ENCODE assay signal across 11 cellular contexts in genomic region chr5:148807845-148808244, GRCh38. TPM values are rescaled to one million over a fixed set of nuclear protein-coding genes. Genes with fewer than 3 reads are reported as not detected.
DNase-seq lines count a peak whose midpoint lies in the region; ATAC-seq and TF ChIP-seq lines count a peak whose summit lies in the region.
"Had no signal": no experiment of that assay in that cellular context is flagged by ENCODE, and none has a peak within 500 bp of the region (broad histone marks: within the 10 kb centered on the region; RNA-seq: fewer than 3 reads in every experiment).

No MANE protein-coding gene starts in this region.

- H4K20me1 ChIP-seq in OCI-LY3 (ENCODE audit: insufficient read depth, low read length) (no peaks in the 10 kb centered on the region), mammary epithelial cell (ENCODE audit: insufficient read depth, low read length) (no peaks in the 10 kb centered on the region)

- no peak overlapping the region for H2AFZ ChIP-seq in OCI-LY3 (ENCODE audit: low read depth, low read length)
- no peak overlapping the region for H2AFZ ChIP-seq in mammary epithelial cell (ENCODE audit: low read depth, low read length)

- no peaks in the 10 kb centered on the region for H3K9me3 Mint-ChIP-seq in activated CD8-positive, alpha-beta T cell treated with anti-CD3 and anti-CD28 coated beads, Interleukin-2, amount 10 ng/mL, durations not matched to agents 7 days and 5 days (ENCODE audit: insufficient read depth)
- peaks cover 1% of the 10 kb centered on the region for H3K9me3 Mint-ChIP-seq in activated CD8-positive, alpha-beta T cell treated with anti-CD3 and anti-CD28 coated beads for 36 hours

- no peak for TF ChIP-seq CTCF in activated CD8-positive, alpha-beta T cell treated with anti-CD3 and anti-CD28 coated beads for 36 hours (IDR thresholded peaks at IDR 0.05)
- no peak for TF ChIP-seq CTCF in OCI-LY3 (IDR thresholded peaks at IDR 0.05; ENCODE audit: low read depth, low read length)
- no peak for TF ChIP-seq CTCF in cardiac muscle cell (IDR thresholded peaks at IDR 0.05; ENCODE audit: low read depth, low read length)
- TF ChIP-seq CTCF in thyroid gland (IDR thresholded peaks at IDR 0.05) = no peak
- TF ChIP-seq CTCF in mammary epithelial cell (conservative IDR thresholded peaks at IDR 0.05 in 1 of 2, IDR thresholded peaks at IDR 0.05 in 1 of 2; ENCODE audit: extremely low read depth in 1 of 2, insufficient read depth in 1 of 2, low read depth in 1 of 2, low read length in 2 of 2) = no peak

- in situ Hi-C loops in mammary epithelial cell (cut with MboI; ENCODE audit: low sequenced_read_pairs in 2 of 2) = no loop called here

- H3K4me1 ChIP-seq in OCI-LY3 (ENCODE audit: low read length) (peaks cover 73% of the 10 kb centered on the region), cardiac muscle cell (ENCODE audit: low read depth) (peaks cover 63% of the 10 kb centered on the region), thyroid gland (peaks cover 10 to 14% of the 10 kb centered on the region in 2 donors), mammary epithelial cell (ENCODE audit: insufficient read depth, low read length) (peaks cover 25% of the 10 kb centered on the region)

- CTCF ChIA-PET in activated CD8-positive, alpha-beta T cell treated with anti-CD3 and anti-CD28 coated beads, Interleukin-2, amount 10 ng/mL, durations not matched to agents 7 days and 5 days (lab: Charles Lee) = interaction anchor here (0.6 to 1.7 kb wide), 4 partner anchors 8 to 30 kb away, joined by 3 to 6 read pairs (median 4); no protein-coding TSS in a partner anchor
- CTCF ChIA-PET in activated CD8-positive, alpha-beta T cell treated with anti-CD3 and anti-CD28 coated beads for 36 hours (lab: Charles Lee) = interaction anchor here (1.3 to 1.5 kb wide), 3 partner anchors 17 to 67 kb away, joined by 3 read pairs; no protein-coding TSS in a partner anchor
- CTCF ChIA-PET in HEK293T (lab: Yijun Ruan, JAX) (interaction anchor here (2.1 to 3.2 kb wide), 2 partner anchors 12 to 66 kb away, joined by 5 to 18 read pairs; no protein-coding TSS in a partner anchor), mammary epithelial cell (lab: Charles Lee; ENCODE audit: low non-redundant PET) (no interaction called here)

- H3K4me3 ChIP-seq in OCI-LY3 (ENCODE audit: low read length) (no peak overlapping the region), cardiac muscle cell (no peak overlapping the region), thyroid gland (replicated peaks in 1 of 3) (no peak overlapping the region), mammary epithelial cell (replicated peaks in 1 of 3; ENCODE audit: insufficient read depth in 1 of 3, low read depth in 2 of 3, low read length in 3 of 3) (no peak overlapping the region)

- H3K9ac ChIP-seq in OCI-LY3 (ENCODE audit: low read length) (no peak overlapping the region), mammary epithelial cell (ENCODE audit: insufficient read depth, low read length) (no peak overlapping the region)

- H3K9me3 ChIP-seq in OCI-LY3 (ENCODE audit: insufficient read depth, low read length) (no peaks in the 10 kb centered on the region), cardiac muscle cell (ENCODE audit: low read depth) (no peaks in the 10 kb centered on the region), thyroid gland (no peaks in the 10 kb centered on the region), mammary epithelial cell (replicated peaks; ENCODE audit: insufficient read depth, low read length) (no peaks in the 10 kb centered on the region)

- H3K36me3 ChIP-seq in OCI-LY3 (replicated peaks; ENCODE audit: low read depth, low read length) = no peaks in the 10 kb centered on the region
- H3K36me3 ChIP-seq in cardiac muscle cell = no peaks in the 10 kb centered on the region
- no peaks in the 10 kb centered on the region for H3K36me3 ChIP-seq in thyroid gland
- no peaks in the 10 kb centered on the region for H3K36me3 ChIP-seq in mammary epithelial cell (ENCODE audit: insufficient read depth, low read length)

- dilution Hi-C loops in mammary epithelial cell (cut with HindIII; ENCODE audit: low sequenced_read_pairs) = no loop called here

- no peaks in the 10 kb centered on the region for H3K36me3 Mint-ChIP-seq in activated CD8-positive, alpha-beta T cell treated with anti-CD3 and anti-CD28 coated beads, Interleukin-2, amount 10 ng/mL, durations not matched to agents 7 days and 5 days (ENCODE audit: low read depth)
- no peaks in the 10 kb centered on the region for H3K36me3 Mint-ChIP-seq in activated CD8-positive, alpha-beta T cell treated with anti-CD3 and anti-CD28 coated beads for 36 hours (ENCODE audit: low read depth)

- H3K27ac Mint-ChIP-seq in activated CD8-positive, alpha-beta T cell treated with anti-CD3 and anti-CD28 coated beads, Interleukin-2, amount 10 ng/mL, durations not matched to agents 7 days and 5 days = peak overlapping the region; percentile 0
- no peak overlapping the region for H3K27ac Mint-ChIP-seq in activated CD8-positive, alpha-beta T cell treated with anti-CD3 and anti-CD28 coated beads for 36 hours

- peaks cover 48% of the 10 kb centered on the region for H3K4me1 Mint-ChIP-seq in activated CD8-positive, alpha-beta T cell treated with anti-CD3 and anti-CD28 coated beads, Interleukin-2, amount 10 ng/mL, durations not matched to agents 7 days and 5 days (ENCODE audit: low read depth)
- H3K4me1 Mint-ChIP-seq in activated CD8-positive, alpha-beta T cell treated with anti-CD3 and anti-CD28 coated beads for 36 hours (ENCODE audit: low read depth) = peaks cover 63% of the 10 kb centered on the region

- no peak for DNase-seq in activated CD8-positive, alpha-beta T cell treated with anti-CD3 and anti-CD28 coated beads, Interleukin-2, amount 10 ng/mL, durations not matched to agents 7 days and 5 days
- DNase-seq in activated CD8-positive, alpha-beta T cell treated with anti-CD3 and anti-CD28 coated beads for 36 hours = no peak
- DNase-seq in cardiac muscle cell (ENCODE audit: low read depth in 1 of 2, low spot score in 1 of 2) (peak in 1 of 2 donors; percentile 40), thyroid gland (peak; percentile 26 to 37), OCI-M2 (lab: John Stamatoyannopoulos, UW; ENCODE audit: unreplicated experiment) (no peak), HEK293T (ENCODE audit: extremely low spot score) (no peak), mammary epithelial cell (no peak)
- DNase-seq: activated CD4-positive, alpha-beta T cell treated with anti-CD3 and anti-CD28 coated beads for 4 hours; hypothalamus; NCI-H2107 had no signal

- BruUV-seq in mammary epithelial cell (replicated peaks; lab: Mats Ljungman, UMichigan) = no TSS peak

- ATAC-seq in activated CD8-positive, alpha-beta T cell treated with anti-CD3 and anti-CD28 coated beads, Interleukin-2, amount 10 ng/mL, durations not matched to agents 7 days and 5 days = no peak
- no peak for ATAC-seq in activated CD8-positive, alpha-beta T cell treated with anti-CD3 and anti-CD28 coated beads for 36 hours

- no peak for TF ChIP-seq POLR2A in thyroid gland (IDR thresholded peaks at IDR 0.05)

- peaks cover 13% of the 10 kb centered on the region for H3K27me3 ChIP-seq in OCI-LY3 (ENCODE audit: low read depth, low read length)
- no peaks in the 10 kb centered on the region for H3K27me3 ChIP-seq in cardiac muscle cell
- H3K27me3 ChIP-seq in thyroid gland = no peaks in the 10 kb centered on the region
- H3K27me3 ChIP-seq in mammary epithelial cell (ENCODE audit: insufficient read depth, low read length) = no peaks in the 10 kb centered on the region

- no peaks in the 10 kb centered on the region for H3K27me3 Mint-ChIP-seq in activated CD8-positive, alpha-beta T cell treated with anti-CD3 and anti-CD28 coated beads, Interleukin-2, amount 10 ng/mL, durations not matched to agents 7 days and 5 days (ENCODE audit: low read depth)
- H3K27me3 Mint-ChIP-seq in activated CD8-positive, alpha-beta T cell treated with anti-CD3 and anti-CD28 coated beads for 36 hours = no peaks in the 10 kb centered on the region

- WGBS in thyroid gland, 2 donors = 14 to 24% methylated on average over 2 of the region's 2 CpGs
- WGBS in mammary epithelial cell (ENCODE audit: low coverage, missing lambda C conversion rate) = 100% methylated on average over 2 of the region's 2 CpGs

- H3K79me2 ChIP-seq in OCI-LY3 (ENCODE audit: low read length) (no peaks in the 10 kb centered on the region), mammary epithelial cell (ENCODE audit: insufficient read depth, low read length) (no peaks in the 10 kb centered on the region)

- intact Hi-C loops in activated CD8-positive, alpha-beta T cell treated with anti-CD3 and anti-CD28 coated beads for 36 hours (cut with micrococcal nuclease) = no loop called here
- intact Hi-C loops in thyroid gland (cut with DNase I) (no loop called here), mammary epithelial cell (cut with micrococcal nuclease) (no loop called here)

- H3K27ac ChIP-seq in OCI-LY3 (ENCODE audit: low read length) = no peak overlapping the region
- H3K27ac ChIP-seq in cardiac muscle cell = peak overlapping the region; percentile 90
- H3K27ac ChIP-seq in thyroid gland = no peak overlapping the region
- no peak overlapping the region for H3K27ac ChIP-seq in mammary epithelial cell (ENCODE audit: insufficient read depth, low read depth, low read length)

- no peak overlapping the region for H3K4me3 Mint-ChIP-seq in activated CD8-positive, alpha-beta T cell treated with anti-CD3 and anti-CD28 coated beads, Interleukin-2, amount 10 ng/mL, durations not matched to agents 7 days and 5 days
- H3K4me3 Mint-ChIP-seq in activated CD8-positive, alpha-beta T cell treated with anti-CD3 and anti-CD28 coated beads for 36 hours = no peak overlapping the region

- POLR2A ChIA-PET in activated CD8-positive, alpha-beta T cell treated with anti-CD3 and anti-CD28 coated beads, Interleukin-2, amount 10 ng/mL, durations not matched to agents 7 days and 5 days (lab: Charles Lee) = interaction anchor here (0.5 to 1.0 kb wide), 2 partner anchors 18 to 290 kb away, joined by 3 to 4 read pairs; partner anchors contain the start of gene ADRB2
- POLR2A ChIA-PET in activated CD8-positive, alpha-beta T cell treated with anti-CD3 and anti-CD28 coated beads for 36 hours (lab: Charles Lee) = interaction anchor here (0.6 to 0.7 kb wide), 2 partner anchors 9 to 16 kb away, joined by 3 to 4 read pairs; no protein-coding TSS in a partner anchor
- POLR2A ChIA-PET in HEK293T (lab: Yijun Ruan, JAX) = interaction anchor here (0.7 to 1.6 kb wide), 2 partner anchors 18 to 38 kb away, joined by 3 to 6 read pairs; partner anchors contain the start of gene ADRB2

- peak overlapping the region; percentile 82 for H3K4me2 ChIP-seq in OCI-LY3 (ENCODE audit: low read length)
- no peak overlapping the region for H3K4me2 ChIP-seq in mammary epithelial cell (ENCODE audit: insufficient read depth, low read depth, low read length)

TF ChIP-seq in HEK293T, 16 proteins besides CTCF, POLR2A, EP300 and RAD21 (continues in another document):
- TF ChIP-seq SUZ12 (IDR thresholded peaks at IDR 0.05) = no peak

RNA-seq across cellular contexts. Expression of gene ADRB2, which starts 18.6 kb away (rescaled TPM):
- total RNA-seq in activated CD8-positive, alpha-beta T cell treated with anti-CD3 and anti-CD28 coated beads, Interleukin-2, amount 10 ng/mL, durations not matched to agents 7 days and 5 days = 1 to 10 TPM; 2.2 to 2.3 TPM
- total RNA-seq in activated CD8-positive, alpha-beta T cell treated with anti-CD3 and anti-CD28 coated beads for 36 hours = under 1 TPM; 0.81 to 0.98 TPM
- total RNA-seq in cardiac muscle cell (7.5 and 10.9 TPM in 2 replicates), thyroid gland (1 to 10 TPM; 1.1 to 5.1 (median 4.2) TPM), mammary epithelial cell (10 to 100 TPM in 1 of 2 donors, 1 to 10 TPM in 1; 4.8 to 14.8 TPM)
- polyA plus RNA-seq in cardiac muscle cell (7.3 and 12.9 TPM in 2 replicates), mammary epithelial cell (9.5 TPM)
- polyA minus RNA-seq in mammary epithelial cell = 14.4 TPM

Comparison
In these comparisons a context has a peak if more than half of its experiments do, and no peak if none do; other contexts are left out.
1. DNase-seq: peak in thyroid gland (2 of 2); none in activated CD8-positive, alpha-beta T cell treated with anti-CD3 and anti-CD28 coated beads, Interleukin-2, amount 10 ng/mL, durations not matched to agents 7 days and 5 days (single experiment), activated CD8-positive, alpha-beta T cell treated with anti-CD3 and anti-CD28 coated beads for 36 hours (single experiment), OCI-M2 (single experiment), HEK293T (single experiment) and mammary epithelial cell (single experiment).